In genomic region chr17:70029019-70029767, GRCh38 we compare ENCODE assay signal across 25 cellular contexts. TPM values are rescaled to one million over a fixed set of nuclear protein-coding genes. Genes with fewer than 3 reads are reported as not detected.
"Had no signal": no experiment of that assay in that cellular context is flagged by ENCODE, and none has a peak within 500 bp of the region (broad histone marks: within the 10 kb centered on the region; RNA-seq: fewer than 3 reads in every experiment).

No MANE protein-coding gene starts in this region.

- H3K4me1 ChIP-seq: esophagus muscularis mucosa, lower lobe of right lung, pancreas, testis had no signal

- H3K9me3 Mint-ChIP-seq: effector memory CD8-positive, alpha-beta T cell; memory B cell had no signal

- H3K27ac ChIP-seq: epithelial cell of prostate, esophagus muscularis mucosa, gastrocnemius medialis, left ventricle myocardium inferior, lower lobe of right lung, pancreas, testis, tibial nerve had no signal

- H3K4me3 ChIP-seq: esophagus muscularis mucosa, gastrocnemius medialis, left ventricle myocardium inferior, lower lobe of right lung, pancreas, testis, tibial nerve had no signal

- H3K36me3 ChIP-seq: esophagus muscularis mucosa, gastrocnemius medialis, left ventricle myocardium inferior, lower lobe of right lung, pancreas, tibial nerve had no signal

- H3K4me3 Mint-ChIP-seq: dendritic cell treated with granulocyte-macrophage colony-stimulating factor and Interleukin-4, amounts not matched to agents 40 ng/mL and 50 ng/mL, for 4 days; effector memory CD8-positive, alpha-beta T cell; immature natural killer cell; memory B cell; naive thymus-derived CD8-positive, alpha-beta T cell; stimulated activated naive B cell treated with anti-CD40 and anti-IgM and Interleukin-4, amounts not matched to agents 10 μg/mL and 1 μg/mL and 100 μg/mL, for 72 hours; stimulated activated naive CD8-positive, alpha-beta T cell treated with anti-CD3 and anti-CD28 coated beads, Interleukin-15, amount 100 ng/mL, for 72 hours had no signal

- DNase-seq: cerebellar nuclear complex; effector memory CD8-positive, alpha-beta T cell; gastrocnemius medialis; immature natural killer cell; left ventricle myocardium inferior; lower lobe of right lung; midbrain; naive thymus-derived CD8-positive, alpha-beta T cell; nucleus accumbens; pancreas; right cardiac atrium; stimulated activated CD4-positive, alpha-beta T cell treated with anti-CD3 and anti-CD28 coated beads, Interleukin-15, amount 100 ng/mL, for 24 hours; stimulated activated CD4-positive, alpha-beta T cell treated with anti-CD3 and anti-CD28 coated beads, Interleukin-1b, Interleukin-23, amount 100 ng/mL, for 48 hours; stimulated activated CD4-positive, alpha-beta T cell treated with anti-CD3 and anti-CD28 coated beads, Interleukin-4, amount 100 ng/mL, for 4 hours; stimulated activated naive B cell treated with anti-CD40 and anti-IgM and Interleukin-4, amounts not matched to agents 10 μg/mL and 1 μg/mL and 100 μg/mL, for 72 hours; stimulated activated naive CD8-positive, alpha-beta T cell treated with anti-CD3 and anti-CD28 coated beads, Interleukin-15, amount 100 ng/mL, for 72 hours; testis had no signal

- ATAC-seq: effector memory CD8-positive, alpha-beta T cell; gastrocnemius medialis; lower lobe of right lung; naive thymus-derived CD8-positive, alpha-beta T cell; pancreas; stimulated activated naive B cell treated with anti-CD40 and anti-IgM and Interleukin-4, amounts not matched to agents 10 μg/mL and 1 μg/mL and 100 μg/mL, for 72 hours; stimulated activated naive CD8-positive, alpha-beta T cell treated with anti-CD3 and anti-CD28 coated beads, Interleukin-15, amount 100 ng/mL, for 72 hours had no signal

- H3K9me3 ChIP-seq: esophagus muscularis mucosa, left ventricle myocardium inferior, lower lobe of right lung, pancreas, testis, tibial nerve had no signal

- H3K27me3 Mint-ChIP-seq: dendritic cell treated with granulocyte-macrophage colony-stimulating factor and Interleukin-4, amounts not matched to agents 40 ng/mL and 50 ng/mL, for 4 days; memory B cell; progenitor cell of endocrine pancreas had no signal

- H3K4me1 Mint-ChIP-seq: immature natural killer cell; memory B cell; naive thymus-derived CD8-positive, alpha-beta T cell; stimulated activated naive B cell treated with anti-CD40 and anti-IgM and Interleukin-4, amounts not matched to agents 10 μg/mL and 1 μg/mL and 100 μg/mL, for 72 hours; stimulated activated naive CD8-positive, alpha-beta T cell treated with anti-CD3 and anti-CD28 coated beads, Interleukin-15, amount 100 ng/mL, for 72 hours had no signal

- H3K36me3 Mint-ChIP-seq: immature natural killer cell; memory B cell; naive thymus-derived CD8-positive, alpha-beta T cell; stimulated activated naive B cell treated with anti-CD40 and anti-IgM and Interleukin-4, amounts not matched to agents 10 μg/mL and 1 μg/mL and 100 μg/mL, for 72 hours had no signal

- H3K27me3 ChIP-seq: esophagus muscularis mucosa, gastrocnemius medialis, pancreas, testis, tibial nerve had no signal

- H3K27ac Mint-ChIP-seq: dendritic cell treated with granulocyte-macrophage colony-stimulating factor and Interleukin-4, amounts not matched to agents 40 ng/mL and 50 ng/mL, for 4 days; effector memory CD8-positive, alpha-beta T cell; immature natural killer cell; memory B cell; naive thymus-derived CD8-positive, alpha-beta T cell; progenitor cell of endocrine pancreas; stimulated activated naive B cell treated with anti-CD40 and anti-IgM and Interleukin-4, amounts not matched to agents 10 μg/mL and 1 μg/mL and 100 μg/mL, for 72 hours; stimulated activated naive CD8-positive, alpha-beta T cell treated with anti-CD3 and anti-CD28 coated beads, Interleukin-15, amount 100 ng/mL, for 72 hours had no signal

RNA-seq across cellular contexts. Expression of gene KCNJ16, which starts 45.8 kb away (rescaled TPM):
- total RNA-seq: fibroblast of villous mesenchyme; left ventricle myocardium inferior; naive thymus-derived CD8-positive, alpha-beta T cell; ureter had no signal
